ENCODE assay signal across 11 cellular contexts in the genomic region with DNA sequence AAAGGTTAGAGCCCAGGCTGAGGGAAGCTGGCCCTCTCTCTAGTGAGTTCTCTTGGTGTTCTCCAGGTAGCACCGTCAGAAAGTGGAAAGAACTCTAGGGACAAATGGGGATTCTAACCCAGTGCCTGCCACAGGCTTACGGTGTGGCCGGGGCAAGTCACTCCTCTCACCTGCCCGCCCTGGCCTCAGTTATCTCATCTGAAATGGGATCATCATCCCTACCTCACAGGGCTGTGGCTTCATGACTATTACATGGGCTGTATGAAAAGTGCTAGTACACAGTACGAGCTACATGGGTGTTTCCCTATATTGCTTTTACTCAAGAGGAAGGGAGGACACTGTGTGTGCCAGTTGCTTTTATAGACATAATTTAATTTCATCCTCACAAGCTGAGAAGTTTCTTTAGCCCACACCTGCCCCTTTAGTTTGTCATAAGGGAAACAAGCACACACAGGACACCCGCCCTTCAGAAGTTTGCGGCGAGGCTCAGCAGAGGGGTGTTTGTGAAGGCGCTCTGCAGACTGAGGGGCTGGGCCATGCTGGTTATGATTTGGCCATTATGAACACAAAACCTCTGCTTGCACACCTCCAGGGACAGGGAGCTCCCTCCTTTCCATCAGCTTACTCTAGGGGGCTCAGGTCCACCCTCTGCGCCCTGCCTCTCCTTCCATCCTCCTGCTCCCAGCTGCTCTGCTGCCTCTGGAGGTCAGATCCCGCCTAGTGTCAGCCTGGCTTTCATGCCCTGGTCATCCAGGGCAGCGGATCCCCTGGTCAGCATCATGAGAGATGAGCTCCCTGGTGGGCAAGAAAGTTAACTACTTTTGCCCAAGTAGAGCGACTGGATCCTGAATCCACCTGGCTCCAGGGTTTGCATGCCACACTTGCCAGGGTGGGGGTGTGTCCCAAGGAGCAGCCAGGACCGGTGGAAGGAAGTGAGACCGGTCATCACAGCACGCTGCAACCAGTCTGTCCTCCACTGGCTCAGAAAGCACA. TPM values are rescaled to one million over a fixed set of nuclear protein-coding genes. Genes with fewer than 3 reads are reported as not detected.
DNase-seq lines count a peak whose midpoint lies in the region; ATAC-seq, FAIRE-seq and TF ChIP-seq lines count a peak whose summit lies in the region.
"Had no signal": no experiment of that assay in that cellular context is flagged by ENCODE, and none has a peak within 500 bp of the region (broad histone marks: within the 10 kb centered on the region; RNA-seq: fewer than 3 reads in every experiment).

No MANE protein-coding gene starts in this region.

- no CpG with 5 or more reads among the region's 16 CpGs for WGBS in neuronal stem cell (ENCODE audit: extremely low coverage in 2 of 2, insufficient read length in 2 of 2, insufficient replicate concordance in 1 of 2), 2 donors

- peaks cover 23 to 48% of the 10 kb centered on the region in 2 donors for H3K27me3 Mint-ChIP-seq in effector memory CD8-positive, alpha-beta T cell

- H2BK120ac ChIP-seq in neuronal stem cell (ENCODE audit: low read depth, low read length): no peak overlapping the region

- H3K4ac ChIP-seq in neuronal stem cell (ENCODE audit: low read length): no peak overlapping the region

- peaks cover 19 to 21% of the 10 kb centered on the region in 2 donors for H3K4me1 ChIP-seq in neuronal stem cell (ENCODE audit: control insufficient read depth in 2 of 2, insufficient read depth in 1 of 2, low read depth in 1 of 2, low read length in 2 of 2)

- H3K27me3 ChIP-seq in neuronal stem cell (ENCODE audit: control insufficient read depth in 3 of 3, insufficient read depth in 3 of 3, low read depth in 1 of 3, low read length in 3 of 3): peaks cover 28 to 57% (median 44%) of the 10 kb centered on the region in 3 experiments

- H3K4me3 ChIP-seq in neuronal stem cell (ENCODE audit: low read length in 2 of 2): no peak overlapping the region

- TF ChIP-seq POLR2A in GM12892 (IDR thresholded peaks at IDR 0.05; ENCODE audit: low read depth, low read length): no peak

- peak overlapping the region; percentile 61 for H3K18ac ChIP-seq in neuronal stem cell (ENCODE audit: low read length)

- no peak for ATAC-seq in effector memory CD8-positive, alpha-beta T cell (replicated peaks)

- H2AFZ ChIP-seq in neuronal stem cell (ENCODE audit: low read length): no peak overlapping the region

- no peak overlapping the region for H3K27ac ChIP-seq in neuronal stem cell (replicated peaks; ENCODE audit: low read length)
- H3K27ac ChIP-seq: brain microvascular endothelial cell had no signal

- H3K9ac ChIP-seq in neuronal stem cell (ENCODE audit: low read depth, low read length, poor library complexity): no peak overlapping the region

- peaks cover 21% of the 10 kb centered on the region for H3K36me3 Mint-ChIP-seq in effector memory CD8-positive, alpha-beta T cell (ENCODE audit: insufficient read depth)

- H3K4me1 Mint-ChIP-seq in effector memory CD8-positive, alpha-beta T cell (ENCODE audit: low read depth in 2 of 2): peaks cover 9 to 22% of the 10 kb centered on the region in 2 donors

- peak overlapping the region; percentile 17 for H3K23ac ChIP-seq in neuronal stem cell (ENCODE audit: low read depth, low read length, poor library complexity)

- no peak overlapping the region for H2BK5ac ChIP-seq in neuronal stem cell (ENCODE audit: low read length)

- no peak overlapping the region for H3K14ac ChIP-seq in neuronal stem cell (ENCODE audit: low read length)

- no peaks in the 10 kb centered on the region for H3K9me3 Mint-ChIP-seq in effector memory CD8-positive, alpha-beta T cell

- no peak overlapping the region for H3K4me2 ChIP-seq in neuronal stem cell (ENCODE audit: insufficient read depth, low read length, poor library complexity, severe bottlenecking)

- no peaks in the 10 kb centered on the region for H3K79me1 ChIP-seq in neuronal stem cell (ENCODE audit: low read depth, low read length)

- H2AK5ac ChIP-seq in neuronal stem cell (ENCODE audit: low read depth, low read length): peak overlapping the region; percentile 53

- no peak overlapping the region for H2BK12ac ChIP-seq in neuronal stem cell (ENCODE audit: low read length)

- peak overlapping the region; percentile 49 for H3K27ac Mint-ChIP-seq in effector memory CD8-positive, alpha-beta T cell

- DNase-seq in DMS53 (lab: John Stamatoyannopoulos, UW) (peak; percentile 56), DMS53 treated with DMSO at 0.1 percent for 48 hours (lab: John Stamatoyannopoulos, UW; ENCODE audit: unreplicated experiment) (no peak), LHCN-M2 (ENCODE audit: low read depth) (peak; percentile 26), neuronal stem cell (ENCODE audit: low spot score) (no peak), AG08396 (ENCODE audit: low spot score) (no peak), NCI-H345 treated with DMSO at 0.1 percent for 48 hours (lab: John Stamatoyannopoulos, UW; ENCODE audit: unreplicated experiment) (no peak), GM12892 (ENCODE audit: insufficient read length) (no peak)
- no peak for DNase-seq in effector memory CD8-positive, alpha-beta T cell
- DNase-seq: brain microvascular endothelial cell, DND-41 had no signal

- H4K8ac ChIP-seq in neuronal stem cell (ENCODE audit: low read depth, low read length): no peak overlapping the region

- peaks cover 0 to 4% of the 10 kb centered on the region in 2 donors for H3K36me3 ChIP-seq in neuronal stem cell (replicated peaks in 1 of 2; ENCODE audit: control insufficient read depth in 2 of 2, insufficient read depth in 2 of 2, low read length in 2 of 2)
- H3K36me3 ChIP-seq: brain microvascular endothelial cell had no signal

- peak overlapping the region; percentile 84 to 85 for H3K4me3 Mint-ChIP-seq in effector memory CD8-positive, alpha-beta T cell

- H4K91ac ChIP-seq in neuronal stem cell (ENCODE audit: low read depth, low read length, poor library complexity): no peak overlapping the region

- no peak for FAIRE-seq in GM12892 (lab: Jason Lieb, UNC)

- H2BK15ac ChIP-seq in neuronal stem cell (ENCODE audit: low read length): no peak overlapping the region

- peaks cover 9 to 13% of the 10 kb centered on the region in 2 donors for H3K9me3 ChIP-seq in neuronal stem cell (replicated peaks in 1 of 2; ENCODE audit: control insufficient read depth in 2 of 2, insufficient read depth in 1 of 2, low read depth in 1 of 2, low read length in 2 of 2)

RNA-seq across cellular contexts. Expression of a gene that starts 1.2 kb away (rescaled TPM):
- 5.7 and 10.1 TPM in 2 replicates for total RNA-seq in LHCN-M2 (2014; rRNA removed)
- polyA plus RNA-seq in LHCN-M2 (2012): 5.2 TPM
- 1.2 TPM for polyA plus RNA-seq in neuronal stem cell (2013, experiment 1 of 2)
- 1.5 TPM for polyA plus RNA-seq in neuronal stem cell (2013, experiment 2 of 2)
- polyA plus RNA-seq in GM12892 (2012; ENCODE audit: missing spikeins): 0.87 TPM
- total RNA-seq: A172 had no signal

RNA-seq across cellular contexts. Expression of a gene that starts 32.5 kb away (rescaled TPM):
- 996 and 1,030 TPM in 2 replicates for total RNA-seq in LHCN-M2 (2014; rRNA removed)
- polyA plus RNA-seq in LHCN-M2 (2012): 2,967 TPM
- 5,741 TPM for polyA plus RNA-seq in neuronal stem cell (2013, experiment 1 of 2)
- polyA plus RNA-seq in neuronal stem cell (2013, experiment 2 of 2): 5,744 TPM
- polyA plus RNA-seq in GM12892 (2012; ENCODE audit: missing spikeins): 7,421 TPM

Comparison
In these comparisons a context has a peak if more than half of its experiments do, and no peak if none do; other contexts are left out.
1. DNase-seq: peak in DMS53 (single experiment) and LHCN-M2 (single experiment); none in DMS53 treated with DMSO at 0.1 percent for 48 hours (single experiment), effector memory CD8-positive, alpha-beta T cell (0 of 3), neuronal stem cell (single experiment), AG08396 (single experiment), NCI-H345 treated with DMSO at 0.1 percent for 48 hours (single experiment) and GM12892 (single experiment).